8 cellular contexts compared by ENCODE assay signal in the genomic region with DNA sequence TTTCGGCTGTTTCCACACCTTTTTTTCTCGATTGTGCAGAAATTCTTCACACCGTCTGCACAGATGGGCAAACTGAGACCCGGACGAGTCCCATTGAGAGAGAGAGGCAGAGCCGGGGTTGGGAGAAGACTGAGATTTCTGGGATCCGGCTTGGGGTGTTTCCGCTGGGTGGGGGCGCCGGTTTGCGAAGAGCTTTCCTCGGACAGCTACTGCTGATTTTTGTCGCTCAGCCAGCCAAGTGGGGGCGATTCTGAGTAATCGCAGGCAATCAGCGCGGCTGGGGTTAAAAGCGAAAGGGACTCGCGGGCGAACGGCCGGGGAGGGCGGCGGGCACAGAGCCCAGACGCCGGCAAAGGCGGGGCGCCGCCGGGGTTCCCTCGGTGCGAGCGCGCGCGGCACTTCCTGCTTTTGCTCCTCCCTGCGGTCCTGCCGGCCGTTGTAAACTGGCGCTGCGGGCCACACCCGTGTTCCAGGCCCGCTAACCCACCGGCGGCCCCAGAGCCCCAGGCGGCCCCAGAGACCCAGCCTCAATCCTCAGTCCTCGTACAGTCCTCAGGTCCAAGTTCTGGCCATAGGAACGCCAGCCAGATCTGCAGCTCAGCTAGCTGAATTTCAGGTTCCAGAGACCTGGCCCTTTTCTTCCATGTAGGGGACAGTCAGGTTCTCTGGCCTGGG. TPM values are rescaled to one million over a fixed set of nuclear protein-coding genes. Genes with fewer than 3 reads are reported as not detected.
DNase-seq lines count a peak whose midpoint lies in the region; FAIRE-seq and TF ChIP-seq lines count a peak whose summit lies in the region.

No MANE protein-coding gene starts in this region.

- TF ChIP-seq POLR2A in H54 (IDR thresholded peaks at IDR 0.05; ENCODE audit: low read depth, low read length), result peak; percentile 34; the same call in 1 of the 2 replicates

- DNase-seq in GF-D8 (lab: John Stamatoyannopoulos, UW) (peak; percentile 38), H54 (ENCODE audit: insufficient read length, low spot score) (peak; percentile 67), LNCaP clone FGC (ENCODE audit: low read depth) (no peak), SJCRH30 (peak; percentile 91 to 92), frontal cortex (ENCODE audit: low spot score in 2 of 2) (peak; percentile 88 to 89)
- peak; percentile 84 for DNase-seq in activated naive CD4-positive, alpha-beta T cell treated with Interleukin-2 at 50 U/mL for 16 hours

- peak overlapping the region; percentile 80 for H3K27ac ChIP-seq in SJCRH30
- peak overlapping the region; percentile 89 for H3K27ac ChIP-seq in neutrophil
- peak overlapping the region; percentile 90 for H3K27ac ChIP-seq in subcutaneous abdominal adipose tissue (ENCODE audit: low read depth, low read length)

- H3K9me3 ChIP-seq in SJCRH30 (replicated peaks) (no peaks in the 10 kb centered on the region), neutrophil (no peaks in the 10 kb centered on the region), subcutaneous abdominal adipose tissue (ENCODE audit: control insufficient read depth in 5 of 5, low read length in 5 of 5) (no peaks in the 10 kb centered on the region)

- peak overlapping the region; percentile 78 to 88 (median 84) for H3K9ac ChIP-seq in subcutaneous abdominal adipose tissue (ENCODE audit: low read length in 5 of 5)

- H3K4me1 ChIP-seq in SJCRH30 (peaks cover 18% of the 10 kb centered on the region), neutrophil (ENCODE audit: control insufficient read depth in 1 of 2, insufficient read depth in 1 of 2, low read depth in 1 of 2, low read length in 1 of 2) (peaks cover 34 to 47% of the 10 kb centered on the region in 2 experiments), subcutaneous abdominal adipose tissue (ENCODE audit: control insufficient read depth in 5 of 5, insufficient read depth in 5 of 5, low read length in 5 of 5) (peaks cover 6 to 48% (median 32%) of the 10 kb centered on the region in 5 donors)

- peak overlapping the region; percentile 57 for H3K4me3 ChIP-seq in LNCaP clone FGC (ENCODE audit: low read depth, low read length)
- H3K4me3 ChIP-seq in SJCRH30, result peak overlapping the region; percentile 57
- H3K4me3 ChIP-seq in neutrophil (ENCODE audit: low read depth in 1 of 2, low read length in 1 of 2), result peak overlapping the region; percentile 86 to 92
- peak overlapping the region; percentile 71 to 90 (median 81) for H3K4me3 ChIP-seq in subcutaneous abdominal adipose tissue (ENCODE audit: low read depth in 1 of 5, low read length in 5 of 5)

- H3K36me3 ChIP-seq in SJCRH30, result no peaks in the 10 kb centered on the region
- H3K36me3 ChIP-seq in neutrophil, result no peaks in the 10 kb centered on the region
- H3K36me3 ChIP-seq in subcutaneous abdominal adipose tissue (ENCODE audit: control insufficient read depth in 5 of 5, insufficient read depth in 5 of 5, low read length in 5 of 5), result no peaks in the 10 kb centered on the region

- TF ChIP-seq CTCF in LNCaP clone FGC (IDR thresholded peaks at IDR 0.05; ENCODE audit: control insufficient read depth, extremely low read depth, insufficient read depth) (0 out of 2 replicates have a peak, but pooled peaks have one; percentile 2), neutrophil (IDR thresholded peaks at IDR 0.05) (no peak)

- H3K27me3 ChIP-seq in SJCRH30, result no peaks in the 10 kb centered on the region
- H3K27me3 ChIP-seq in neutrophil, result no peaks in the 10 kb centered on the region
- no peaks in the 10 kb centered on the region for H3K27me3 ChIP-seq in subcutaneous abdominal adipose tissue (ENCODE audit: control insufficient read depth in 5 of 5, insufficient read depth in 4 of 5, low read length in 5 of 5)

- FAIRE-seq in H54 (lab: Jason Lieb, UNC), result no peak
- no peak for FAIRE-seq in frontal cortex (lab: Jason Lieb, UNC)

RNA-seq across cellular contexts. Expression of gene JUN, which starts 32.4 kb away (rescaled TPM):
- total RNA-seq in SJCRH30 (2014; rRNA removed; shearing (Covaris generic)), result 92.2 and 96.2 TPM in 2 replicates
- 51.8 TPM for total RNA-seq in frontal cortex
